ENCODE assay signal across 7 cellular contexts in the genomic region with DNA sequence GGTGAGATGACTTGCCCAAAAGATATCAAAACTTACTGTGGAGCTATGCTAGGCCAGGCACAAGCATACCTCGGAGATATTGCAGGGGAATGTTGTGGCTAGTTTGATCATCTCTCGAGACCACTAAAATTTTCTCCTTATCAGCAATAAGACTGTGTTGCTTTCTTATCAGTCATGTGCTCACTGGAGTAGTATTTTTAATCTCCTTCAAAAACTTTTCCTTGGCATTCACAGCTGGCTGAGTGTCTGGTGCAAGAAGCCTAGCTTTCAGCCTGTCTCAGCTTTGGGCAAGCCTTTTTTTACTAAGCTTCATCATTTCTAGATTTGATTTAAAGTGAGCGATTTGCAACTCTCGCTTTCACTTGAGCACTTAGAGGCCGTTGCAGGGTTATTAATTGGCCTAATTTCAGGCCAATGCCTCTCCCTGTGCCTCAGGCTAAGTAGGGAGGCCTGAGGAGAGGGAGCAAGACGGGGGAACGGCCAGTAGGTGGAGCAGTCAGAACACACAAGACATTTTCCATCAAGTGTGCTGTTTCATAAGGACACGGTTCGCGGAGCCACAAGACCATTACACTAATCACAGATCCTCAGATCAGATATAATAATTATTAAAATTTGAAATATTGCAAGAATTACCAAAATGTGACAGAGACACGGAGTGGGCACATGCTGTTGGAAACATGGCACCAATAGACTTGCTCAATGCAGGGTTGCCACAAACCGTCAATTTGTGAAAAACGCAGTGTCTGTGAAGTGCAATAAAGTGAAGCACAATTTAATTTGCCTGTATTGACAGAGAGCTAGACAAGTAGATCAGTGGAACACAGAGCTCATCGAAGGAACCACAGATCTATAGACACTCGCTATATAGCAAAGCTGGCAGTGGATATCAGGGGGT.
A peak's percentile ranks its signal among the peaks of the same experiment; 100 is the strongest.
DNase-seq lines count a peak whose midpoint lies in the region; ATAC-seq lines count a peak whose summit lies in the region.

No MANE protein-coding gene starts in this region.

- ATAC-seq in GM18498 (IDR thresholded peaks at IDR 0.05; ENCODE audit: unreplicated experiment), result peak; percentile 67
- peak; percentile 58 for ATAC-seq in HG03103 (IDR thresholded peaks at IDR 0.05; ENCODE audit: low read depth, unreplicated experiment)

- DNase-seq in NCI-H345 (lab: John Stamatoyannopoulos, UW), result peak; percentile 74
- DNase-seq in activated CD4-positive, CD25-positive, alpha-beta regulatory T cell treated with anti-CD3 and anti-CD28 coated beads, Interleukin-2, amount 50 U/mL, for 16 hours (ENCODE audit: low read depth, low spot score), result peak; percentile 23
- peak; percentile 80 for DNase-seq in cerebellum (ENCODE audit: low spot score)
- DNase-seq in left kidney (ENCODE audit: low read depth, low spot score), result peak; percentile 89
- peak; percentile 61 for DNase-seq in stimulated activated CD4-positive, alpha-beta T cell treated with anti-CD3 and anti-CD28 coated beads, Interleukin-4, amount 100 ng/mL, for 1 hour

Comparison
In these comparisons a context has a peak if more than half of its experiments do, and no peak if none do; other contexts are left out.
1. Peak in every context shown above with its lines: DNase-seq and ATAC-seq.
2. DNase-seq: peak in every context shown above with its lines; median percentile 89 in left kidney; 80 in cerebellum; 74 in NCI-H345; 61 in stimulated activated CD4-positive, alpha-beta T cell treated with anti-CD3 and anti-CD28 coated beads, Interleukin-4, amount 100 ng/mL, for 1 hour; 23 in activated CD4-positive, CD25-positive, alpha-beta regulatory T cell treated with anti-CD3 and anti-CD28 coated beads, Interleukin-2, amount 50 U/mL, for 16 hours.